7 cellular contexts compared by ENCODE assay signal in genomic region chr9:130701059-130702022, GRCh38. TPM values are rescaled to one million over a fixed set of nuclear protein-coding genes. Genes with fewer than 3 reads are reported as not detected.
DNase-seq lines count a peak whose midpoint lies in the region; ATAC-seq and TF ChIP-seq lines count a peak whose summit lies in the region.

No MANE protein-coding gene starts in this region.

- peak; percentile 85 for TF ChIP-seq CTCF in GM12875 (IDR thresholded peaks at IDR 0.05; ENCODE audit: borderline replicate concordance, insufficient read depth, low read depth, low read length)

- no peak overlapping the region for H3K4me3 ChIP-seq in GM12875 (ENCODE audit: low read depth, low read length)

- intact Hi-C loops in left colon (cut with DNase I, micrococcal nuclease), result loop anchor here (5.0 to 10.0 kb wide), 3 partner anchors 163 to 343 kb away; partner anchors contain the start of gene FIBCD1 (in 1 of the 2)

- peak; percentile 94 for ATAC-seq in left colon

- DNase-seq in NCI-H2029 treated with DMSO at 0.1 percent for 48 hours (lab: John Stamatoyannopoulos, UW), result peak; percentile 61
- DNase-seq in activated CD4-positive, CD25-positive, alpha-beta regulatory T cell treated with anti-CD3 and anti-CD28 coated beads, Interleukin-2, amount 50 U/mL, for 72 hours, result peak; percentile 73
- DNase-seq in central memory CD4-positive, alpha-beta T cell, result peak; percentile 56
- DNase-seq in left colon, result peak; percentile 57 to 87
- DNase-seq in stimulated activated CD4-positive, alpha-beta T cell treated with anti-CD3 and anti-CD28 coated beads, Interleukin-2, amount 100 ng/mL, for 48 hours, result peak; percentile 74 to 78
- no peak for DNase-seq in SW480 (ENCODE audit: low spot score)

RNA-seq across cellular contexts. Expression of gene EXOSC2, which starts 7.8 kb away (rescaled TPM):
- total RNA-seq in left colon, result 10 to 100 TPM; 13.2 to 19.7 TPM

RNA-seq across cellular contexts. Expression of gene PRDM12, which starts 36.9 kb away (rescaled TPM):
- not detected for total RNA-seq in left colon
